5 cellular contexts compared by ENCODE assay signal in the genomic region with DNA sequence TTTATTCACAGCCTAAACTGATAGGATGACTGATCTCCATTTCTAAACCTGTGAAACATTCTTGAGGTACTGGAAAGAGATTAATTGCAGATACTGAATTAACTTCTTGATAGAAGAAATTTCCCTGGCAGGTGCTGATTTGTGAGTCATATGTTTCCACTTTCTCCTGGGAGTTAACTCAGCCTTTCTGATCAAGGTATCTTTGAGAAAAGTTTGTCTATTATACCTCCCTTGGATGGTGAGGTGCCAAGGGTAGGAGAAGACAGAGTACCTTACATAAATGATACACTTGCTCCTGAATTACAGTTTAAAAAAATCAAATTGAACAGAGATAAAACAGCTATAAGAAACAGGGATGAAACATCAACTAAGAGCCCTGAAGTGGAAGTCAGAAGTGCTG.
"Had no signal": no experiment of that assay in that cellular context is flagged by ENCODE, and none has a peak within 500 bp of the region (broad histone marks: within the 10 kb centered on the region; RNA-seq: fewer than 3 reads in every experiment).

No MANE protein-coding gene starts in this region.

- H3K27ac Mint-ChIP-seq: HFFc6, IgD-negative memory B cell had no signal

- H3K9me3 Mint-ChIP-seq: HFFc6, IgD-negative memory B cell had no signal

- H3K4me3 Mint-ChIP-seq: HFFc6, IgD-negative memory B cell had no signal

- DNase-seq: GM23248, GOT3, H7, HFFc6 had no signal

- H3K27me3 Mint-ChIP-seq: IgD-negative memory B cell had no signal
